In genomic region chr2:46888421-46888952, GRCh38 we compare ENCODE assay signal across 1 cellular context.
TF ChIP-seq lines count a peak whose summit lies in the region.

No MANE protein-coding gene starts in this region.

TF ChIP-seq in K562, 482 proteins besides CTCF, POLR2A, EP300 and RAD21:
- TF ChIP-seq SRF (CRISPR knock-in tag; IDR thresholded peaks at IDR 0.05) (no peak), CHD2 (IDR thresholded peaks at IDR 0.05; ENCODE audit: low read depth, low read length) (no peak), MED1 (CRISPR knock-in tag; IDR thresholded peaks at IDR 0.05; ENCODE audit: borderline replicate concordance) (no peak), TAF15 (IDR thresholded peaks at IDR 0.05; ENCODE audit: low read depth, low read length) (no peak), SAP30 (IDR thresholded peaks at IDR 0.05; ENCODE audit: borderline replicate concordance, insufficient read depth, low read depth, low read length, poor library complexity, severe bottlenecking) (no peak), ZBTB34 (CRISPR knock-in tag; IDR thresholded peaks at IDR 0.05) (no peak), TARDBP (IDR thresholded peaks at IDR 0.05) (no peak), ZNF778 (CRISPR knock-in tag; IDR thresholded peaks at IDR 0.05) (no peak), ZEB2 (IDR thresholded peaks at IDR 0.05) (no peak), SAFB2 (IDR thresholded peaks at IDR 0.05; ENCODE audit: borderline replicate concordance, low read depth, low read length, severe bottlenecking) (no peak), ZNF212 (CRISPR knock-in tag; IDR thresholded peaks at IDR 0.05) (no peak), ZNF239 (CRISPR knock-in tag; IDR thresholded peaks at IDR 0.05) (no peak), GATAD2B (IDR thresholded peaks at IDR 0.05; ENCODE audit: borderline replicate concordance) (no peak), NONO (IDR thresholded peaks at IDR 0.05; ENCODE audit: low read depth in 2 of 2, low read length in 1 of 2) (no peak)
